Comparison of ENCODE assay signal across 17 cellular contexts in genomic region chr7:108528183-108528712, GRCh38. TPM values are rescaled to one million over a fixed set of nuclear protein-coding genes. Genes with fewer than 3 reads are reported as not detected.
DNase-seq lines count a peak whose midpoint lies in the region; ATAC-seq, FAIRE-seq and TF ChIP-seq lines count a peak whose summit lies in the region.
"Had no signal": no experiment of that assay in that cellular context is flagged by ENCODE, and none has a peak within 500 bp of the region (broad histone marks: within the 10 kb centered on the region; RNA-seq: fewer than 3 reads in every experiment).

No MANE protein-coding gene starts in this region.

- H3K36me3 ChIP-seq in cardiac muscle cell = no peaks in the 10 kb centered on the region
- no peaks in the 10 kb centered on the region for H3K36me3 ChIP-seq in transverse colon

- H3K4me3 Mint-ChIP-seq in activated T-helper 1 cell treated with anti-CD3 and anti-CD28 coated beads, Interleukin-12 subunit alpha, Interleukin-12 subunit beta, Interleukin-2, Interleukin-4 antibody, amounts not matched to agents 30 ng/mL and 10 ng/mL and 1 ng/mL, durations not matched to agents 14 hours and 24 hours and 36 hours = peak overlapping the region; percentile 57
- peak overlapping the region; percentile 19 for H3K4me3 Mint-ChIP-seq in memory B cell

- H3K9me3 Mint-ChIP-seq in activated T-helper 1 cell treated with anti-CD3 and anti-CD28 coated beads, Interleukin-12 subunit alpha, Interleukin-12 subunit beta, Interleukin-2, Interleukin-4 antibody, amounts not matched to agents 30 ng/mL and 10 ng/mL and 1 ng/mL, durations not matched to agents 14 hours and 24 hours and 36 hours = no peaks in the 10 kb centered on the region
- no peaks in the 10 kb centered on the region for H3K9me3 Mint-ChIP-seq in memory B cell
- H3K9me3 Mint-ChIP-seq: activated T-cell treated with anti-CD3 and anti-CD28 coated beads, Interleukin-2, amount 50 U/mL, for 4 hours; H9 had no signal

- H3K27me3 ChIP-seq in cardiac muscle cell (no peaks in the 10 kb centered on the region), transverse colon (no peaks in the 10 kb centered on the region)
- H3K27me3 ChIP-seq: body of pancreas had no signal

- H3K4me1 ChIP-seq in cardiac muscle cell (ENCODE audit: low read depth) (peaks cover 18% of the 10 kb centered on the region), transverse colon (peaks cover 14 to 24% (median 20%) of the 10 kb centered on the region in 4 donors)

- H3K27me3 Mint-ChIP-seq in activated T-helper 1 cell treated with anti-CD3 and anti-CD28 coated beads, Interleukin-12 subunit alpha, Interleukin-12 subunit beta, Interleukin-2, Interleukin-4 antibody, amounts not matched to agents 30 ng/mL and 10 ng/mL and 1 ng/mL, durations not matched to agents 14 hours and 24 hours and 36 hours (ENCODE audit: insufficient read depth) = peaks cover 13% of the 10 kb centered on the region
- H3K27me3 Mint-ChIP-seq in memory B cell = no peaks in the 10 kb centered on the region

- H3K9me3 ChIP-seq in cardiac muscle cell (ENCODE audit: low read depth) (no peaks in the 10 kb centered on the region), transverse colon (no peaks in the 10 kb centered on the region)
- H3K9me3 ChIP-seq: body of pancreas had no signal

- H3K4me3 ChIP-seq in cardiac muscle cell (no peak overlapping the region), transverse colon (no peak overlapping the region)
- H3K4me3 ChIP-seq: body of pancreas, SK-N-MC had no signal

- no peak for TF ChIP-seq EP300 in transverse colon (IDR thresholded peaks at IDR 0.05; ENCODE audit: low read depth)

- in situ Hi-C loops in transverse colon (cut with MboI; ENCODE audit: low pct_ligation_motif_present in 1 of 4, low pct_unique_long_range_greater_than_20kb in 1 of 4, low sequenced_read_pairs in 3 of 4) = loop anchor here in 1 of 4 donors (10.0 kb wide), 1 partner anchor 47 kb away; no protein-coding TSS in a partner anchor

- H3K27ac ChIP-seq in cardiac muscle cell (peak overlapping the region; percentile 97), transverse colon (peak overlapping the region; percentile 58 to 100 (median 85))
- H3K27ac ChIP-seq: SK-N-MC had no signal

- peaks cover 19% of the 10 kb centered on the region for H3K4me1 Mint-ChIP-seq in activated T-helper 1 cell treated with anti-CD3 and anti-CD28 coated beads, Interleukin-12 subunit alpha, Interleukin-12 subunit beta, Interleukin-2, Interleukin-4 antibody, amounts not matched to agents 30 ng/mL and 10 ng/mL and 1 ng/mL, durations not matched to agents 14 hours and 24 hours and 36 hours (ENCODE audit: low read depth)
- peaks cover 15% of the 10 kb centered on the region for H3K4me1 Mint-ChIP-seq in memory B cell

- TF ChIP-seq POLR2A in transverse colon (IDR thresholded peaks at IDR 0.05) = no peak

- DNase-seq in cardiac muscle cell (ENCODE audit: low read depth in 1 of 2, low spot score in 1 of 2) (no peak), left cardiac atrium (no peak), memory B cell (ENCODE audit: low spot score in 2 of 2) (no peak), transverse colon (peak; percentile 24), frontal cortex (ENCODE audit: low spot score in 2 of 2) (no peak)
- DNase-seq in activated T-helper 1 cell treated with anti-CD3 and anti-CD28 coated beads, Interleukin-12 subunit alpha, Interleukin-12 subunit beta, Interleukin-2, Interleukin-4 antibody, amounts not matched to agents 30 ng/mL and 10 ng/mL and 1 ng/mL, durations not matched to agents 14 hours and 24 hours and 36 hours (ENCODE audit: low spot score) = no peak
- DNase-seq: activated T-cell treated with anti-CD3 and anti-CD28 coated beads, Interleukin-2, amount 50 U/mL, for 4 hours; H9; head of caudate nucleus; left ventricle myocardium superior; NK-92 treated with Interleukin-12 subunit alpha and Interleukin-12 subunit beta, amount 100 ng/mL, for 24 hours; stimulated activated CD4-positive, alpha-beta T cell treated with anti-CD3 and anti-CD28 coated beads, Interleukin-2, amount 100 ng/mL, for 24 hours had no signal

- peaks cover 2% of the 10 kb centered on the region for H3K36me3 Mint-ChIP-seq in activated T-helper 1 cell treated with anti-CD3 and anti-CD28 coated beads, Interleukin-12 subunit alpha, Interleukin-12 subunit beta, Interleukin-2, Interleukin-4 antibody, amounts not matched to agents 30 ng/mL and 10 ng/mL and 1 ng/mL, durations not matched to agents 14 hours and 24 hours and 36 hours (ENCODE audit: low read depth)
- peaks cover 2% of the 10 kb centered on the region for H3K36me3 Mint-ChIP-seq in memory B cell

- 68 to 95% methylated on average over 6 of the region's 6 CpGs for WGBS in transverse colon (ENCODE audit: low coverage in 1 of 2), 2 donors

- TF ChIP-seq CTCF in cardiac muscle cell (IDR thresholded peaks at IDR 0.05; ENCODE audit: low read depth, low read length) (no peak), transverse colon (IDR thresholded peaks at IDR 0.05) (no peak)

- intact Hi-C loops in left cardiac atrium (cut with DNase I) = no loop called here
- intact Hi-C loops in activated T-helper 1 cell treated with anti-CD3 and anti-CD28 coated beads, Interleukin-12 subunit alpha, Interleukin-12 subunit beta, Interleukin-2, Interleukin-4 antibody, amounts not matched to agents 30 ng/mL and 10 ng/mL and 1 ng/mL, durations not matched to agents 14 hours and 24 hours and 36 hours (cut with micrococcal nuclease) = no loop called here
- intact Hi-C loops in transverse colon (cut with DNase I; ENCODE audit: low total_unique reads) = loop anchor here (5.0 kb wide), 1 partner anchor 39 kb away; the partner anchor contains the start of genes DNAJB9 and THAP5

- ATAC-seq in left cardiac atrium (no peak), memory B cell (ENCODE audit: low read depth) (no peak), HG02610 (IDR thresholded peaks at IDR 0.05; ENCODE audit: unreplicated experiment) (no peak), HG03108 (IDR thresholded peaks at IDR 0.05; ENCODE audit: unreplicated experiment) (no peak)
- ATAC-seq: activated CD4-positive, CD25-positive, alpha-beta regulatory T cell treated with anti-CD3 and anti-CD28 coated beads, Interleukin-2, amount 50 U/mL, for 24 hours; activated T-cell treated with anti-CD3 and anti-CD28 coated beads, Interleukin-2, amount 50 U/mL, for 4 hours; body of pancreas; left ventricle myocardium superior had no signal

- no peak for FAIRE-seq in frontal cortex (lab: Jason Lieb, UNC)

- peak overlapping the region; percentile 41 for H3K27ac Mint-ChIP-seq in activated T-helper 1 cell treated with anti-CD3 and anti-CD28 coated beads, Interleukin-12 subunit alpha, Interleukin-12 subunit beta, Interleukin-2, Interleukin-4 antibody, amounts not matched to agents 30 ng/mL and 10 ng/mL and 1 ng/mL, durations not matched to agents 14 hours and 24 hours and 36 hours
- H3K27ac Mint-ChIP-seq in memory B cell = peak overlapping the region; percentile 14

RNA-seq across cellular contexts. Expression of gene PNPLA8, which starts 2.3 kb away (rescaled TPM):
- total RNA-seq in cardiac muscle cell = 19.6 and 20.0 TPM in 2 replicates
- 21.3 and 30.5 TPM in 2 replicates for polyA plus RNA-seq in cardiac muscle cell
- 10 to 100 TPM; 28.0 to 34.7 TPM for total RNA-seq in left cardiac atrium
- 16.8 and 18.3 TPM in 2 replicates for total RNA-seq in activated T-helper 1 cell treated with anti-CD3 and anti-CD28 coated beads, Interleukin-12 subunit alpha, Interleukin-12 subunit beta, Interleukin-2, Interleukin-4 antibody, amounts not matched to agents 30 ng/mL and 10 ng/mL and 1 ng/mL, durations not matched to agents 14 hours and 24 hours and 36 hours
- 10 to 100 TPM in 2 of 4 donors, 1 to 10 TPM in 2; 4.8 to 41.9 (median 18.5) TPM for total RNA-seq in transverse colon
- total RNA-seq in frontal cortex = 85.6 TPM

RNA-seq across cellular contexts. Expression of gene THAP5, which starts 41.3 kb away (rescaled TPM):
- total RNA-seq in cardiac muscle cell (16.5 and 24.1 TPM in 2 replicates), left cardiac atrium (10 to 100 TPM; 21.1 to 24.2 TPM), transverse colon (10 to 100 TPM in 2 of 4 donors, 1 to 10 TPM in 2; 2.2 to 19.1 (median 12.8) TPM), frontal cortex (78.3 TPM)
- 19.9 and 20.2 TPM in 2 replicates for polyA plus RNA-seq in cardiac muscle cell
- total RNA-seq in activated T-helper 1 cell treated with anti-CD3 and anti-CD28 coated beads, Interleukin-12 subunit alpha, Interleukin-12 subunit beta, Interleukin-2, Interleukin-4 antibody, amounts not matched to agents 30 ng/mL and 10 ng/mL and 1 ng/mL, durations not matched to agents 14 hours and 24 hours and 36 hours = 37.2 and 39.9 TPM in 2 replicates

RNA-seq across cellular contexts. Expression of gene DNAJB9, which starts 41.4 kb away (rescaled TPM):
- total RNA-seq in cardiac muscle cell (183 and 204 TPM in 2 replicates), left cardiac atrium (10 to 100 TPM; 30.8 to 48.8 TPM), transverse colon (10 to 100 TPM in 2 of 4 donors, 1 to 10 TPM in 2; 2.8 to 28.3 (median 14.4) TPM), frontal cortex (66.4 TPM)
- 81.2 and 108 TPM in 2 replicates for polyA plus RNA-seq in cardiac muscle cell
- 16.9 and 20.0 TPM in 2 replicates for total RNA-seq in activated T-helper 1 cell treated with anti-CD3 and anti-CD28 coated beads, Interleukin-12 subunit alpha, Interleukin-12 subunit beta, Interleukin-2, Interleukin-4 antibody, amounts not matched to agents 30 ng/mL and 10 ng/mL and 1 ng/mL, durations not matched to agents 14 hours and 24 hours and 36 hours
